9 cellular contexts compared by ENCODE assay signal in genomic region chr5:17305964-17306725, GRCh38.
A peak's percentile ranks its signal among the peaks of the same experiment; 100 is the strongest.
DNase-seq lines count a peak whose midpoint lies in the region; ATAC-seq, FAIRE-seq and TF ChIP-seq lines count a peak whose summit lies in the region.
"Had no signal": no experiment of that assay in that cellular context is flagged by ENCODE, and none has a peak within 500 bp of the region (broad histone marks: within the 10 kb centered on the region; RNA-seq: fewer than 3 reads in every experiment).

No MANE protein-coding gene starts in this region.

- no peak overlapping the region for H3K27ac ChIP-seq in HepG2 (ENCODE audit: extremely low read length, insufficient read depth, low read length)
- H3K27ac ChIP-seq in Karpas-422 (ENCODE audit: low read length), result no peak overlapping the region

- WGBS in HepG2 (ENCODE audit: low lambda C conversion rate), result 2% methylated on average over 13 of the region's 14 CpGs

- H3K4me1 ChIP-seq in HepG2 (ENCODE audit: insufficient read depth, low read length), result no peaks in the 10 kb centered on the region
- no peaks in the 10 kb centered on the region for H3K4me1 ChIP-seq in Karpas-422 (ENCODE audit: low read length)

- ATAC-seq in Right ventricle myocardium superior (ENCODE audit: poor library complexity), result peak; percentile 67
- peak; percentile 50; the same call in 2 of the 3 replicates for ATAC-seq in HepG2
- ATAC-seq in HG03025 (IDR thresholded peaks at IDR 0.05; ENCODE audit: low FRiP score, unreplicated experiment), result no peak
- no peak for ATAC-seq in GM18498 (IDR thresholded peaks at IDR 0.05; ENCODE audit: unreplicated experiment)

- in situ Hi-C loops in T47D (cut with HindIII; ENCODE audit: low pct_unique_long_range_greater_than_20kb, low sequenced_read_pairs), result no loop called here
- in situ Hi-C loops in HepG2 (cut with HindIII; ENCODE audit: extremely low pct_ligation_motif_present, low pct_unique_long_range_greater_than_20kb), result no loop called here

- no peaks in the 10 kb centered on the region for H3K9me3 ChIP-seq in HepG2 (ENCODE audit: low read length)
- H3K9me3 ChIP-seq in Karpas-422 (ENCODE audit: low read length), result no peaks in the 10 kb centered on the region

- H3K4me3 ChIP-seq in HepG2 (replicated peaks in 1 of 3; ENCODE audit: insufficient read depth in 1 of 3, low read depth in 2 of 3, low read length in 3 of 3) (no peak overlapping the region), Karpas-422 (ENCODE audit: low read length) (no peak overlapping the region)

- H3K9ac ChIP-seq in HepG2 (ENCODE audit: insufficient read depth, low read depth, low read length) (no peak overlapping the region), Karpas-422 (ENCODE audit: low read length) (no peak overlapping the region)

- no peaks in the 10 kb centered on the region for H4K20me1 ChIP-seq in HepG2 (ENCODE audit: insufficient read depth, low read length)
- no peaks in the 10 kb centered on the region for H4K20me1 ChIP-seq in Karpas-422 (ENCODE audit: insufficient read depth, low read depth, low read length)

- intact Hi-C loops in Right ventricle myocardium superior (cut with DNase I) (no loop called here), cardiac septum (cut with DNase I) (no loop called here), HepG2 (cut with micrococcal nuclease; ENCODE audit: unreplicated experiment) (no loop called here)

- no peaks in the 10 kb centered on the region; a peak in 1 of 5 replicates for H3K27me3 ChIP-seq in HepG2 (ENCODE audit: control insufficient read depth in 1 of 2, insufficient read depth in 2 of 2, low read length in 2 of 2)
- no peaks in the 10 kb centered on the region for H3K27me3 ChIP-seq in Karpas-422 (ENCODE audit: low read length)

- TF ChIP-seq EP300 in HepG2 (IDR thresholded peaks at IDR 0.05; ENCODE audit: low read depth in 2 of 2, low read length in 2 of 2) (no peak), HepG2 (CRISPR knock-in tag; IDR thresholded peaks at IDR 0.05; ENCODE audit: borderline replicate concordance) (no peak)

- H3K79me2 ChIP-seq in HepG2 (ENCODE audit: insufficient read depth, low read length), result no peaks in the 10 kb centered on the region
- no peaks in the 10 kb centered on the region for H3K79me2 ChIP-seq in Karpas-422 (ENCODE audit: low read length)

- DNase-seq in Right ventricle myocardium superior (no peak), cardiac septum (ENCODE audit: low spot score) (no peak), T47D (ENCODE audit: low read depth in 1 of 2, low spot score in 1 of 2) (peak; percentile 44 to 84), HepG2 (ENCODE audit: low spot score) (peak; percentile 9), Karpas-422 (no peak), retina (no peak)
- DNase-seq: NCI-H526 had no signal

- no TSS peak for BruUV-seq in HepG2 (replicated peaks; lab: Mats Ljungman, UMichigan)

- POLR2A ChIA-PET in HepG2 (lab: Yijun Ruan, JAX), result no interaction called here

- H2AFZ ChIP-seq in HepG2 (ENCODE audit: low read length) (no peak overlapping the region), Karpas-422 (ENCODE audit: low read length) (no peak overlapping the region)

- no peaks in the 10 kb centered on the region for H3K9me2 ChIP-seq in Karpas-422 (replicated peaks; ENCODE audit: insufficient read depth, low read length)

- no peak for TF ChIP-seq POLR2A in HepG2 (IDR thresholded peaks at IDR 0.05; ENCODE audit: insufficient read depth in 1 of 2, low read depth in 2 of 2, low read length in 2 of 2)

- H3K36me3 ChIP-seq in HepG2 (replicated peaks in 1 of 2; ENCODE audit: control insufficient read depth in 1 of 2, insufficient read depth in 2 of 2, low read length in 2 of 2), result no peaks in the 10 kb centered on the region
- no peaks in the 10 kb centered on the region for H3K36me3 ChIP-seq in Karpas-422 (ENCODE audit: insufficient read depth, low read length)

- TF ChIP-seq RAD21 in HepG2 (CRISPR knock-in tag; IDR thresholded peaks at IDR 0.05), result no peak

- FAIRE-seq in HepG2 (lab: Jason Lieb, UNC), result no peak

- TF ChIP-seq CTCF in HepG2 (CRISPR knock-in tag; IDR thresholded peaks at IDR 0.05), result no peak

- H3K4me2 ChIP-seq in HepG2 (ENCODE audit: low read depth, low read length), result no peak overlapping the region
- H3K4me2 ChIP-seq in Karpas-422 (ENCODE audit: low read depth, low read length, poor library complexity, severe bottlenecking), result no peak overlapping the region

- CTCF ChIA-PET in HepG2 (lab: Yijun Ruan, JAX; ENCODE audit: low intra/inter-chr PET ratio, low total read pairs), result no interaction called here

TF ChIP-seq in HepG2, 621 proteins besides CTCF, POLR2A, EP300 and RAD21:
- TF ChIP-seq ZNF549 (CRISPR knock-in tag; IDR thresholded peaks at IDR 0.05), result no peak
- TF ChIP-seq ZNF136 (CRISPR knock-in tag; IDR thresholded peaks at IDR 0.05; ENCODE audit: low read depth), result no peak
- TF ChIP-seq ZNF597 (CRISPR knock-in tag; IDR thresholded peaks at IDR 0.05), result no peak

Comparison
In these comparisons a context has a peak if more than half of its experiments do, and no peak if none do; other contexts are left out.
1. ATAC-seq: peak in Right ventricle myocardium superior (single experiment) and HepG2 (single experiment); none in HG03025 (single experiment) and GM18498 (single experiment).
2. DNase-seq: peak in T47D (2 of 2) and HepG2 (single experiment); none in Right ventricle myocardium superior (single experiment), cardiac septum (single experiment), Karpas-422 (single experiment) and retina (single experiment).